8 cellular contexts compared by ENCODE assay signal in genomic region chr16:31333686-31334649, GRCh38. TPM values are rescaled to one million over a fixed set of nuclear protein-coding genes. Genes with fewer than 3 reads are reported as not detected.
DNase-seq lines count a peak whose midpoint lies in the region; ATAC-seq and TF ChIP-seq lines count a peak whose summit lies in the region.

No MANE protein-coding gene starts in this region.

- TF ChIP-seq CTCF in progenitor cell of endocrine pancreas (IDR thresholded peaks at IDR 0.05; ENCODE audit: unreplicated experiment) = peak; percentile 51

- H3K27me3 Mint-ChIP-seq in progenitor cell of endocrine pancreas = peaks cover 49% of the 10 kb centered on the region

- H3K36me3 Mint-ChIP-seq in progenitor cell of endocrine pancreas (ENCODE audit: insufficient read depth) = no peaks in the 10 kb centered on the region

- ATAC-seq in HG02642 (IDR thresholded peaks at IDR 0.05; ENCODE audit: poor library complexity, unreplicated experiment) (peak; percentile 68), esophagus mucosa (peak; percentile 64)

- peaks cover 1% of the 10 kb centered on the region for H3K4me1 Mint-ChIP-seq in progenitor cell of endocrine pancreas (ENCODE audit: low read depth)

- no peak overlapping the region for H3K27ac Mint-ChIP-seq in progenitor cell of endocrine pancreas

- peak; percentile 31 for DNase-seq in NCI-H82 (lab: John Stamatoyannopoulos, UW)
- DNase-seq in NCI-H82 treated with DMSO at 0.1 percent for 48 hours (lab: John Stamatoyannopoulos, UW; ENCODE audit: unreplicated experiment) = no peak
- DNase-seq in RKO (ENCODE audit: low spot score) = peak; percentile 47
- DNase-seq in progenitor cell of endocrine pancreas (ENCODE audit: low spot score, unreplicated experiment) = no peak
- DNase-seq in stimulated activated CD8-positive, alpha-beta memory T cell treated with anti-CD3 and anti-CD28 coated beads, Interleukin-4, amount 100 ng/mL, for 48 hours = no peak
- no peak for DNase-seq in NCI-H2171 treated with DMSO at 0.1 percent for 48 hours (lab: John Stamatoyannopoulos, UW)

- no peaks in the 10 kb centered on the region for H3K9me3 Mint-ChIP-seq in progenitor cell of endocrine pancreas (ENCODE audit: low read depth)

- H3K4me3 Mint-ChIP-seq in progenitor cell of endocrine pancreas (ENCODE audit: low read depth) = no peak overlapping the region

RNA-seq across cellular contexts. Expression of gene ITGAX, which starts 21.0 kb away (rescaled TPM):
- total RNA-seq in esophagus mucosa (1.9 TPM), progenitor cell of endocrine pancreas (not detected in 2 replicates)

RNA-seq across cellular contexts. Expression of gene ITGAD, which starts 59.2 kb away (rescaled TPM):
- not detected for total RNA-seq in esophagus mucosa
- not detected in 2 replicates for total RNA-seq in progenitor cell of endocrine pancreas

Comparison
In these comparisons a context has a peak if more than half of its experiments do, and no peak if none do; other contexts are left out.
1. DNase-seq: peak in NCI-H82 (single experiment) and RKO (single experiment); none in NCI-H82 treated with DMSO at 0.1 percent for 48 hours (single experiment), progenitor cell of endocrine pancreas (single experiment), stimulated activated CD8-positive, alpha-beta memory T cell treated with anti-CD3 and anti-CD28 coated beads, Interleukin-4, amount 100 ng/mL, for 48 hours (single experiment) and NCI-H2171 treated with DMSO at 0.1 percent for 48 hours (single experiment).